In genomic region chr2:168246483-168247340, GRCh38 we compare ENCODE assay signal across 1 cellular context.
TF ChIP-seq lines count a peak whose summit lies in the region.

No MANE protein-coding gene starts in this region.

TF ChIP-seq in HepG2, 621 proteins besides CTCF, POLR2A, EP300 and RAD21 (continued from another document and continues in another):
- TF ChIP-seq, protein P1, sequence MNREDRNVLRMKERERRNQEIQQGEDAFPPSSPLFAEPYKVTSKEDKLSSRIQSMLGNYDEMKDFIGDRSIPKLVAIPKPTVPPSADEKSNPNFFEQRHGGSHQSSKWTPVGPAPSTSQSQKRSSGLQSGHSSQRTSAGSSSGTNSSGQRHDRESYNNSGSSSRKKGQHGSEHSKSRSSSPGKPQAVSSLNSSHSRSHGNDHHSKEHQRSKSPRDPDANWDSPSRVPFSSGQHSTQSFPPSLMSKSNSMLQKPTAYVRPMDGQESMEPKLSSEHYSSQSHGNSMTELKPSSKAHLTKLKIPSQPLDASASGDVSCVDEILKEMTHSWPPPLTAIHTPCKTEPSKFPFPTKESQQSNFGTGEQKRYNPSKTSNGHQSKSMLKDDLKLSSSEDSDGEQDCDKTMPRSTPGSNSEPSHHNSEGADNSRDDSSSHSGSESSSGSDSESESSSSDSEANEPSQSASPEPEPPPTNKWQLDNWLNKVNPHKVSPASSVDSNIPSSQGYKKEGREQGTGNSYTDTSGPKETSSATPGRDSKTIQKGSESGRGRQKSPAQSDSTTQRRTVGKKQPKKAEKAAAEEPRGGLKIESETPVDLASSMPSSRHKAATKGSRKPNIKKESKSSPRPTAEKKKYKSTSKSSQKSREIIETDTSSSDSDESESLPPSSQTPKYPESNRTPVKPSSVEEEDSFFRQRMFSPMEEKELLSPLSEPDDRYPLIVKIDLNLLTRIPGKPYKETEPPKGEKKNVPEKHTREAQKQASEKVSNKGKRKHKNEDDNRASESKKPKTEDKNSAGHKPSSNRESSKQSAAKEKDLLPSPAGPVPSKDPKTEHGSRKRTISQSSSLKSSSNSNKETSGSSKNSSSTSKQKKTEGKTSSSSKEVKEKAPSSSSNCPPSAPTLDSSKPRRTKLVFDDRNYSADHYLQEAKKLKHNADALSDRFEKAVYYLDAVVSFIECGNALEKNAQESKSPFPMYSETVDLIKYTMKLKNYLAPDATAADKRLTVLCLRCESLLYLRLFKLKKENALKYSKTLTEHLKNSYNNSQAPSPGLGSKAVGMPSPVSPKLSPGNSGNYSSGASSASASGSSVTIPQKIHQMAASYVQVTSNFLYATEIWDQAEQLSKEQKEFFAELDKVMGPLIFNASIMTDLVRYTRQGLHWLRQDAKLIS (CRISPR knock-in tag; IDR thresholded peaks at IDR 0.05), result peak; percentile 78; the same call in 1 of the 2 replicates
- TF ChIP-seq TAF1 (CRISPR knock-in tag; IDR thresholded peaks at IDR 0.05) (peak; percentile 59), KMT2B (CRISPR knock-in tag; IDR thresholded peaks at IDR 0.05) (peak; percentile 58; the same call in 1 of the 2 replicates), GTF2F1 (IDR thresholded peaks at IDR 0.05; ENCODE audit: low read length) (no peak), CEBPG (CRISPR knock-in tag; IDR thresholded peaks at IDR 0.05) (no peak), ZNF343 (CRISPR knock-in tag; IDR thresholded peaks at IDR 0.05) (0 out of 2 replicates have a peak, but pooled peaks have one; percentile 38), ZNF766 (CRISPR knock-in tag; IDR thresholded peaks at IDR 0.05; ENCODE audit: borderline replicate concordance) (0 out of 2 replicates have a peak, but pooled peaks have one; percentile 48), DR1 (CRISPR knock-in tag; IDR thresholded peaks at IDR 0.05) (peak; percentile 51; the same call in 1 of the 2 replicates), KAT8 (CRISPR knock-in tag; IDR thresholded peaks at IDR 0.05) (peak; percentile 64), MYC (CRISPR knock-in tag; IDR thresholded peaks at IDR 0.05; ENCODE audit: borderline replicate concordance) (peak; percentile 47; the same call in 1 of the 2 replicates), ZNF18 (CRISPR knock-in tag; IDR thresholded peaks at IDR 0.05; ENCODE audit: insufficient replicate concordance) (no peak), KDM3A (CRISPR knock-in tag; IDR thresholded peaks at IDR 0.05; ENCODE audit: low read depth) (peak; percentile 56; the same call in 1 of the 2 replicates), CBFB (CRISPR knock-in tag; IDR thresholded peaks at IDR 0.05) (peak; percentile 18; the same call in 1 of the 2 replicates), ARHGAP35 (CRISPR knock-in tag; IDR thresholded peaks at IDR 0.05; ENCODE audit: borderline replicate concordance) (peak; percentile 55; the same call in 1 of the 2 replicates), NFE2L1 (CRISPR knock-in tag; IDR thresholded peaks at IDR 0.05; ENCODE audit: borderline replicate concordance) (no peak), SP140L (CRISPR knock-in tag; IDR thresholded peaks at IDR 0.05; ENCODE audit: borderline replicate concordance) (0 out of 2 replicates have a peak, but pooled peaks have one; percentile 24), ZNF770 (CRISPR knock-in tag; IDR thresholded peaks at IDR 0.05) (peak; percentile 89), HOXA5 (CRISPR knock-in tag; IDR thresholded peaks at IDR 0.05) (peak; percentile 43; the same call in 1 of the 2 replicates), PCBP2 (optimal IDR thresholded peaks at IDR 0.05; ENCODE audit: low read depth, low read length, poor library complexity, severe bottlenecking) (no peak), ELF1 (CRISPR knock-in tag; IDR thresholded peaks at IDR 0.05) (0 out of 2 replicates have a peak, but pooled peaks have one; percentile 7), ZNF607 (CRISPR knock-in tag; IDR thresholded peaks at IDR 0.05; ENCODE audit: borderline replicate concordance) (no peak; the same call in 1 of the 2 replicates), CHCHD3 (CRISPR knock-in tag; IDR thresholded peaks at IDR 0.05) (0 out of 2 replicates have a peak, but pooled peaks have one; percentile 10), ZFP82 (CRISPR knock-in tag; IDR thresholded peaks at IDR 0.05; ENCODE audit: borderline replicate concordance) (peak; percentile 82; the same call in 1 of the 2 replicates), MEIS2 (CRISPR knock-in tag; IDR thresholded peaks at IDR 0.05) (peak; percentile 29; the same call in 1 of the 2 replicates), RFXANK (CRISPR knock-in tag; IDR thresholded peaks at IDR 0.05) (no peak), GATAD1 (CRISPR knock-in tag; IDR thresholded peaks at IDR 0.05) (peak; percentile 55), KMT2A (CRISPR knock-in tag; IDR thresholded peaks at IDR 0.05) (peak; percentile 72), ZNF12 (CRISPR knock-in tag; IDR thresholded peaks at IDR 0.05) (0 out of 2 replicates have a peak, but pooled peaks have one; percentile 15), SP4 (CRISPR knock-in tag; IDR thresholded peaks at IDR 0.05) (peak; percentile 62; the same call in 1 of the 2 replicates), ZNF275 (CRISPR knock-in tag; IDR thresholded peaks at IDR 0.05; ENCODE audit: borderline replicate concordance) (peak; percentile 57; the same call in 1 of the 2 replicates), ZNF552 (CRISPR knock-in tag; IDR thresholded peaks at IDR 0.05; ENCODE audit: borderline replicate concordance) (peak; percentile 89; the same call in 1 of the 2 replicates)
- TF ChIP-seq, protein P2, sequence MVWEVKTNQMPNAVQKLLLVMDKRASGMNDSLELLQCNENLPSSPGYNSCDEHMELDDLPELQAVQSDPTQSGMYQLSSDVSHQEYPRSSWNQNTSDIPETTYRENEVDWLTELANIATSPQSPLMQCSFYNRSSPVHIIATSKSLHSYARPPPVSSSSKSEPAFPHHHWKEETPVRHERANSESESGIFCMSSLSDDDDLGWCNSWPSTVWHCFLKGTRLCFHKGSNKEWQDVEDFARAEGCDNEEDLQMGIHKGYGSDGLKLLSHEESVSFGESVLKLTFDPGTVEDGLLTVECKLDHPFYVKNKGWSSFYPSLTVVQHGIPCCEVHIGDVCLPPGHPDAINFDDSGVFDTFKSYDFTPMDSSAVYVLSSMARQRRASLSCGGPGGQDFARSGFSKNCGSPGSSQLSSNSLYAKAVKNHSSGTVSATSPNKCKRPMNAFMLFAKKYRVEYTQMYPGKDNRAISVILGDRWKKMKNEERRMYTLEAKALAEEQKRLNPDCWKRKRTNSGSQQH (CRISPR knock-in tag; IDR thresholded peaks at IDR 0.05; ENCODE audit: low read depth), result peak; percentile 62; the same call in 1 of the 2 replicates
- TF ChIP-seq, protein P3, sequence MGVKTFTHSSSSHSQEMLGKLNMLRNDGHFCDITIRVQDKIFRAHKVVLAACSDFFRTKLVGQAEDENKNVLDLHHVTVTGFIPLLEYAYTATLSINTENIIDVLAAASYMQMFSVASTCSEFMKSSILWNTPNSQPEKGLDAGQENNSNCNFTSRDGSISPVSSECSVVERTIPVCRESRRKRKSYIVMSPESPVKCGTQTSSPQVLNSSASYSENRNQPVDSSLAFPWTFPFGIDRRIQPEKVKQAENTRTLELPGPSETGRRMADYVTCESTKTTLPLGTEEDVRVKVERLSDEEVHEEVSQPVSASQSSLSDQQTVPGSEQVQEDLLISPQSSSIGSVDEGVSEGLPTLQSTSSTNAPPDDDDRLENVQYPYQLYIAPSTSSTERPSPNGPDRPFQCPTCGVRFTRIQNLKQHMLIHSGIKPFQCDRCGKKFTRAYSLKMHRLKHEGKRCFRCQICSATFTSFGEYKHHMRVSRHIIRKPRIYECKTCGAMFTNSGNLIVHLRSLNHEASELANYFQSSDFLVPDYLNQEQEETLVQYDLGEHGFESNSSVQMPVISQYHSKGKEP (CRISPR knock-in tag; IDR thresholded peaks at IDR 0.05), result 0 out of 2 replicates have a peak, but pooled peaks have one; percentile 45
- TF ChIP-seq, protein P4, sequence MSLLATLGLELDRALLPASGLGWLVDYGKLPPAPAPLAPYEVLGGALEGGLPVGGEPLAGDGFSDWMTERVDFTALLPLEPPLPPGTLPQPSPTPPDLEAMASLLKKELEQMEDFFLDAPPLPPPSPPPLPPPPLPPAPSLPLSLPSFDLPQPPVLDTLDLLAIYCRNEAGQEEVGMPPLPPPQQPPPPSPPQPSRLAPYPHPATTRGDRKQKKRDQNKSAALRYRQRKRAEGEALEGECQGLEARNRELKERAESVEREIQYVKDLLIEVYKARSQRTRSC (CRISPR knock-in tag; IDR thresholded peaks at IDR 0.05; ENCODE audit: low read depth), result 0 out of 2 replicates have a peak, but pooled peaks have one; percentile 34
- TF ChIP-seq, protein P5, sequence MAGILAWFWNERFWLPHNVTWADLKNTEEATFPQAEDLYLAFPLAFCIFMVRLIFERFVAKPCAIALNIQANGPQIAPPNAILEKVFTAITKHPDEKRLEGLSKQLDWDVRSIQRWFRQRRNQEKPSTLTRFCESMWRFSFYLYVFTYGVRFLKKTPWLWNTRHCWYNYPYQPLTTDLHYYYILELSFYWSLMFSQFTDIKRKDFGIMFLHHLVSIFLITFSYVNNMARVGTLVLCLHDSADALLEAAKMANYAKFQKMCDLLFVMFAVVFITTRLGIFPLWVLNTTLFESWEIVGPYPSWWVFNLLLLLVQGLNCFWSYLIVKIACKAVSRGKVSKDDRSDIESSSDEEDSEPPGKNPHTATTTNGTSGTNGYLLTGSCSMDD (CRISPR knock-in tag; IDR thresholded peaks at IDR 0.05), result no peak
- TF ChIP-seq, protein P6, sequence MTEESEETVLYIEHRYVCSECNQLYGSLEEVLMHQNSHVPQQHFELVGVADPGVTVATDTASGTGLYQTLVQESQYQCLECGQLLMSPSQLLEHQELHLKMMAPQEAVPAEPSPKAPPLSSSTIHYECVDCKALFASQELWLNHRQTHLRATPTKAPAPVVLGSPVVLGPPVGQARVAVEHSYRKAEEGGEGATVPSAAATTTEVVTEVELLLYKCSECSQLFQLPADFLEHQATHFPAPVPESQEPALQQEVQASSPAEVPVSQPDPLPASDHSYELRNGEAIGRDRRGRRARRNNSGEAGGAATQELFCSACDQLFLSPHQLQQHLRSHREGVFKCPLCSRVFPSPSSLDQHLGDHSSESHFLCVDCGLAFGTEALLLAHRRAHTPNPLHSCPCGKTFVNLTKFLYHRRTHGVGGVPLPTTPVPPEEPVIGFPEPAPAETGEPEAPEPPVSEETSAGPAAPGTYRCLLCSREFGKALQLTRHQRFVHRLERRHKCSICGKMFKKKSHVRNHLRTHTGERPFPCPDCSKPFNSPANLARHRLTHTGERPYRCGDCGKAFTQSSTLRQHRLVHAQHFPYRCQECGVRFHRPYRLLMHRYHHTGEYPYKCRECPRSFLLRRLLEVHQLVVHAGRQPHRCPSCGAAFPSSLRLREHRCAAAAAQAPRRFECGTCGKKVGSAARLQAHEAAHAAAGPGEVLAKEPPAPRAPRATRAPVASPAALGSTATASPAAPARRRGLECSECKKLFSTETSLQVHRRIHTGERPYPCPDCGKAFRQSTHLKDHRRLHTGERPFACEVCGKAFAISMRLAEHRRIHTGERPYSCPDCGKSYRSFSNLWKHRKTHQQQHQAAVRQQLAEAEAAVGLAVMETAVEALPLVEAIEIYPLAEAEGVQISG (CRISPR knock-in tag; IDR thresholded peaks at IDR 0.05), result peak; percentile 65
- TF ChIP-seq, protein P7, sequence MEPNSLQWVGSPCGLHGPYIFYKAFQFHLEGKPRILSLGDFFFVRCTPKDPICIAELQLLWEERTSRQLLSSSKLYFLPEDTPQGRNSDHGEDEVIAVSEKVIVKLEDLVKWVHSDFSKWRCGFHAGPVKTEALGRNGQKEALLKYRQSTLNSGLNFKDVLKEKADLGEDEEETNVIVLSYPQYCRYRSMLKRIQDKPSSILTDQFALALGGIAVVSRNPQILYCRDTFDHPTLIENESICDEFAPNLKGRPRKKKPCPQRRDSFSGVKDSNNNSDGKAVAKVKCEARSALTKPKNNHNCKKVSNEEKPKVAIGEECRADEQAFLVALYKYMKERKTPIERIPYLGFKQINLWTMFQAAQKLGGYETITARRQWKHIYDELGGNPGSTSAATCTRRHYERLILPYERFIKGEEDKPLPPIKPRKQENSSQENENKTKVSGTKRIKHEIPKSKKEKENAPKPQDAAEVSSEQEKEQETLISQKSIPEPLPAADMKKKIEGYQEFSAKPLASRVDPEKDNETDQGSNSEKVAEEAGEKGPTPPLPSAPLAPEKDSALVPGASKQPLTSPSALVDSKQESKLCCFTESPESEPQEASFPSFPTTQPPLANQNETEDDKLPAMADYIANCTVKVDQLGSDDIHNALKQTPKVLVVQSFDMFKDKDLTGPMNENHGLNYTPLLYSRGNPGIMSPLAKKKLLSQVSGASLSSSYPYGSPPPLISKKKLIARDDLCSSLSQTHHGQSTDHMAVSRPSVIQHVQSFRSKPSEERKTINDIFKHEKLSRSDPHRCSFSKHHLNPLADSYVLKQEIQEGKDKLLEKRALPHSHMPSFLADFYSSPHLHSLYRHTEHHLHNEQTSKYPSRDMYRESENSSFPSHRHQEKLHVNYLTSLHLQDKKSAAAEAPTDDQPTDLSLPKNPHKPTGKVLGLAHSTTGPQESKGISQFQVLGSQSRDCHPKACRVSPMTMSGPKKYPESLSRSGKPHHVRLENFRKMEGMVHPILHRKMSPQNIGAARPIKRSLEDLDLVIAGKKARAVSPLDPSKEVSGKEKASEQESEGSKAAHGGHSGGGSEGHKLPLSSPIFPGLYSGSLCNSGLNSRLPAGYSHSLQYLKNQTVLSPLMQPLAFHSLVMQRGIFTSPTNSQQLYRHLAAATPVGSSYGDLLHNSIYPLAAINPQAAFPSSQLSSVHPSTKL (CRISPR knock-in tag; IDR thresholded peaks at IDR 0.05), result peak; percentile 55
